In the genomic region with DNA sequence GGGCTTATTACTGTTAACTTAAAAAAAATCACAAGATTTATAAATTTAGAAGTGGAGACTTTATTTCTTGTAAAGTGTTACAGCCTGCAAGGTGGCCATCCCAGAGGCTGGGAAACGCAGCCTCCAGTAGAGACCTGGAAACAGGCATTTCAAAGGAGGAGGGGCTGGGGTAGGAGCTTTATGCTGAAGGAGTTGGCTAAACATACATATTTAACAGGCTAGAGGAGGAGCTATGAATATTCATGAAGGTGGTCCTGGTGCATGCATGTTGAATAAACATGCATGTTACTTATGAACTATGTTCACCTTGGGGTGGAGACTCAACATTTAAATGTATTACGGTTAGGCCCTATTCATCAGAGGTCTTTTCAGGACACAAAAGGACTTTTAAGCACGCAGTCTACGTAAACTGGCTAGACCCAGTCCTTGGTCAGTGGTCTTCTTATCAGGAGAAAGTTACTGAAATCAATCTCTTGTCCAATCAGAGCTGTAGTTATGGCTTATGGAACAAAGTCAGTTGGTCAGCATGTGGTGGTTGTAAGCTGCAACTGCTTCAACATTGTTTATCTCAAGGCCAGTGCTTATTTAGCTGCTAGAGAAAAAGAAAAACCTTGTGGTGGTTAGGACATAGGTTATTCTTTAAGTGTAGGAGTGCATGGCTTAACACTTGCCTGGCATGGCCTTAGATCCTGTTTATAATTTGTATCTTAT, we compare ENCODE assay signal across 15 cellular contexts.
"Had no signal": no experiment of that assay in that cellular context is flagged by ENCODE, and none has a peak within 500 bp of the region (broad histone marks: within the 10 kb centered on the region; RNA-seq: fewer than 3 reads in every experiment).

No MANE protein-coding gene starts in this region.

- H3K9me3 Mint-ChIP-seq: activated naive CD4-positive, alpha-beta T cell treated with anti-CD3 and anti-CD28 coated beads, Interleukin-2, amount 10 ng/mL, durations not matched to agents 7 days and 5 days; activated T-helper 2 cell treated with anti-CD3 and anti-CD28 coated beads, Interferon-gamma antibody, Interleukin-2, Interleukin-4, amounts not matched to agents 10 μg/mL and 5 μg/mL and 100 μg/mL, durations not matched to agents 14 hours and 24 hours and 36 hours had no signal

- H3K4me3 ChIP-seq: coronary artery, prostate gland, stomach, testis, upper lobe of right lung had no signal

- H3K4me1 ChIP-seq: prostate gland, upper lobe of right lung had no signal

- H3K36me3 ChIP-seq: prostate gland, stomach, upper lobe of right lung had no signal

- H3K27me3 Mint-ChIP-seq: activated naive CD4-positive, alpha-beta T cell treated with anti-CD3 and anti-CD28 coated beads, Interleukin-2, amount 10 ng/mL, durations not matched to agents 7 days and 5 days had no signal

- H3K9me3 ChIP-seq: prostate gland, stomach, testis, upper lobe of right lung had no signal

- H3K27me3 ChIP-seq: stomach, testis, upper lobe of right lung had no signal

- ATAC-seq: right cardiac atrium, upper lobe of right lung had no signal

- FAIRE-seq: frontal cortex had no signal

- H3K27ac ChIP-seq: coronary artery, prostate gland, upper lobe of right lung had no signal

- DNase-seq: activated CD4-positive, alpha-beta T cell treated with anti-CD3 and anti-CD28 coated beads for 48 hours; activated naive CD4-positive, alpha-beta T cell treated with anti-CD3 and anti-CD28 coated beads, Interleukin-2, amount 10 ng/mL, durations not matched to agents 7 days and 5 days; amniotic stem cell; effector CD8-positive, alpha-beta T cell; head of caudate nucleus; nephron progenitor cell; right cardiac atrium; stomach; T-helper 2 cell; testis; upper lobe of right lung had no signal

- H3K27ac Mint-ChIP-seq: activated naive CD4-positive, alpha-beta T cell treated with anti-CD3 and anti-CD28 coated beads, Interleukin-2, amount 10 ng/mL, durations not matched to agents 7 days and 5 days had no signal

- H3K4me3 Mint-ChIP-seq: activated naive CD4-positive, alpha-beta T cell treated with anti-CD3 and anti-CD28 coated beads, Interleukin-2, amount 10 ng/mL, durations not matched to agents 7 days and 5 days; nephron progenitor cell had no signal
